8 cellular contexts compared by ENCODE assay signal in the genomic region with DNA sequence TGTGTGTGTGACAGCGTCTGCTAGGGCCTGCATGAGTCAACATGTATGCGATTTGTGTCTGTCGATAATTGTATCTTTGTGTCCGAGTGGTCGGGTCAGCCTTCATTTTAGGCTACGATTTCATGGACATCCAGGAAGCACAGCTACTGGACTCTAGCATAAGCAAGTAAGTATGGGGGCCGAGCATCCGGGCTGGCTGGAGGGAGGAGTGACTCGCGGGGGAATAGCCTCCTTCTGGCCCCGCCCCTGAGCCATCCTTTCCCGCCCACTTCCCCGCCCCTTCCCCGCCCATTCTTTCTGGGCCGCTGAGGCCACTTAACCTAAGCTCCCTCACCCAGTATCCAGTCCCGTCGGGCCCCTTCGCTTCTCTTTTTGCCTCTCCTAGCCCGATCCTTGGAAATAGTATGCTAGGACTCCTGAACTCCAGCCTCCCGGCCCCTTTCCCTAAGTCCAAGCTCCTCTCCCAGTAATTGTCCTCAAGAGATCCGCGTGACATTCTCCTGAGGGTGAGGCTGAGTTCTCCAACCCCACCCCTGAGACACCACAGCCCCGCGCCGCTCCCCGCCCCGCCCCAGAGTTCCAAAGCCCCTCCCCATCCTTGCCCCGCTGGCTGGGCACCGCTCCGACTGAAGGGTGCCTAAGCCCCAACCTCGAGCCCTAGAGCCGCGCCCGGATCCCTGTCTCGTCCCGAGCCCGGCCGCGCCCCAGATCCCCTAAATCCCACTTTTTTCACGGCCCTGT. TPM values are rescaled to one million over a fixed set of nuclear protein-coding genes. Genes with fewer than 3 reads are reported as not detected.
A peak's percentile ranks its signal among the peaks of the same experiment; 100 is the strongest.
DNase-seq lines count a peak whose midpoint lies in the region; ATAC-seq, FAIRE-seq and TF ChIP-seq lines count a peak whose summit lies in the region.

No MANE protein-coding gene starts in this region.

- H4K20me1 ChIP-seq in mammary epithelial cell (ENCODE audit: insufficient read depth, low read length) = no peaks in the 10 kb centered on the region

- H2AFZ ChIP-seq in mammary epithelial cell (ENCODE audit: low read depth, low read length) = peak overlapping the region; percentile 90

- H3K4me2 ChIP-seq in mammary epithelial cell (ENCODE audit: insufficient read depth, low read depth, low read length) = peak overlapping the region; percentile 74

- H3K27me3 ChIP-seq in mammary epithelial cell (ENCODE audit: insufficient read depth, low read length) (no peaks in the 10 kb centered on the region), small intestine (ENCODE audit: control insufficient read depth in 2 of 2, insufficient read depth in 2 of 2, low read length in 2 of 2) (no peaks in the 10 kb centered on the region)

- no TSS peak for BruUV-seq in mammary epithelial cell (replicated peaks; lab: Mats Ljungman, UMichigan)

- no peak for TF ChIP-seq CTCF in WI38 (IDR thresholded peaks at IDR 0.05; ENCODE audit: low read depth, low read length)
- no peak for TF ChIP-seq CTCF in mammary epithelial cell (conservative IDR thresholded peaks at IDR 0.05 in 1 of 2, IDR thresholded peaks at IDR 0.05 in 1 of 2; ENCODE audit: extremely low read depth in 1 of 2, insufficient read depth in 1 of 2, low read depth in 1 of 2, low read length in 2 of 2)

- H3K36me3 ChIP-seq in mammary epithelial cell (ENCODE audit: insufficient read depth, low read length) (peaks cover 2% of the 10 kb centered on the region), small intestine (ENCODE audit: control insufficient read depth in 2 of 2, insufficient read depth in 2 of 2, low read length in 2 of 2) (no peaks in the 10 kb centered on the region)

- in situ Hi-C loops in mammary epithelial cell (cut with MboI; ENCODE audit: low sequenced_read_pairs in 2 of 2) = no loop called here

- H3K9me3 ChIP-seq in mammary epithelial cell (replicated peaks; ENCODE audit: insufficient read depth, low read length) (no peaks in the 10 kb centered on the region), small intestine (ENCODE audit: control insufficient read depth, low read depth) (no peaks in the 10 kb centered on the region)

- ATAC-seq in HG02938 (IDR thresholded peaks at IDR 0.05; ENCODE audit: unreplicated experiment) = no peak

- dilution Hi-C loops in mammary epithelial cell (cut with HindIII; ENCODE audit: low sequenced_read_pairs) = no loop called here

- peak overlapping the region; percentile 61 for H3K4me3 ChIP-seq in WI38 (ENCODE audit: low read depth, low read length)
- H3K4me3 ChIP-seq in mammary epithelial cell (replicated peaks in 1 of 3; ENCODE audit: insufficient read depth in 1 of 3, low read depth in 2 of 3, low read length in 3 of 3) = peak overlapping the region; percentile 68 to 86 (median 85)
- H3K4me3 ChIP-seq in small intestine (ENCODE audit: low read depth in 1 of 2, low read length in 2 of 2) = peak overlapping the region; percentile 55 to 67

- intact Hi-C loops in mammary epithelial cell (cut with micrococcal nuclease) = loop anchor here (1.0 to 5.0 kb wide), 4 partner anchors 22 to 43 kb away; a partner anchor contains a TSS

- peak overlapping the region; percentile 89 for H3K9ac ChIP-seq in mammary epithelial cell (ENCODE audit: insufficient read depth, low read length)

- CTCF ChIA-PET in HEK293T (lab: Yijun Ruan, JAX) = interaction anchor here (0.5 to 3.8 kb wide), 9 partner anchors 8 to 354 kb away, joined by 3 to 25 read pairs (median 3); a partner anchor contains a TSS
- CTCF ChIA-PET in mammary epithelial cell (lab: Charles Lee; ENCODE audit: low non-redundant PET) = interaction anchor here (0.5 to 2.2 kb wide), 11 partner anchors 10 to 450 kb away, joined by 3 to 29 read pairs (median 7); a partner anchor contains a TSS

- H3K4me1 ChIP-seq in mammary epithelial cell (ENCODE audit: insufficient read depth, low read length) (peaks cover 18% of the 10 kb centered on the region), small intestine (ENCODE audit: control insufficient read depth in 2 of 2, insufficient read depth in 1 of 2, low read depth in 1 of 2, low read length in 1 of 2) (peaks cover 0 to 4% of the 10 kb centered on the region in 2 donors)

- peaks cover 14% of the 10 kb centered on the region for H3K79me2 ChIP-seq in mammary epithelial cell (ENCODE audit: insufficient read depth, low read length)

- POLR2A ChIA-PET in HEK293T (lab: Yijun Ruan, JAX) = interaction anchor here (0.5 to 4.0 kb wide), 22 partner anchors 9 to 380 kb away, joined by 3 to 26 read pairs (median 5); a partner anchor contains a TSS

- H3K27ac ChIP-seq in mammary epithelial cell (ENCODE audit: insufficient read depth, low read depth, low read length) (peak overlapping the region; percentile 90), small intestine (ENCODE audit: low read depth in 1 of 2, low read length in 1 of 2) (peak overlapping the region in 1 of 2 donors; percentile 89)

- no peak for FAIRE-seq in small intestine (lab: Jason Lieb, UNC)

- DNase-seq in DMS114 treated with DMSO at 0.1 percent for 48 hours (lab: John Stamatoyannopoulos, UW; ENCODE audit: unreplicated experiment) = peak; percentile 78
- peak; percentile 90 for DNase-seq in HEK293T (ENCODE audit: extremely low spot score)
- DNase-seq in NCI-H2196 (lab: John Stamatoyannopoulos, UW; ENCODE audit: unreplicated experiment) = peak; percentile 86
- peak; percentile 89 for DNase-seq in mammary epithelial cell
- DNase-seq in inferior parietal cortex (ENCODE audit: extremely low spot score) = peak; percentile 68
- peak; percentile 82 for DNase-seq in small intestine

- WGBS in mammary epithelial cell (ENCODE audit: low coverage, missing lambda C conversion rate) = 2% methylated on average over 10 of the region's 40 CpGs
- 2 to 4% (median 3%) methylated on average over 40 of the region's 40 CpGs for WGBS in small intestine, 3 donors

TF ChIP-seq in HEK293T, 16 proteins besides CTCF, POLR2A, EP300 and RAD21:
- TF ChIP-seq SP1 (IDR thresholded peaks at IDR 0.05) (peak; percentile 83), FOXK2 (IDR thresholded peaks at IDR 0.05) (no peak)
TF ChIP-seq in HEK293T: peak in this region for 1.

RNA-seq across cellular contexts. Expression of a gene that starts 1.2 kb away (rescaled TPM):
- total RNA-seq in mammary epithelial cell = 10 to 100 TPM; 38.8 to 46.1 TPM
- 22.5 TPM for polyA plus RNA-seq in mammary epithelial cell
- 20.7 TPM for polyA minus RNA-seq in mammary epithelial cell
- polyA plus RNA-seq in small intestine = 10 to 100 TPM in 1 of 3 donors, 1 to 10 TPM in 2; 1.6 to 19.4 (median 5.1) TPM

RNA-seq across cellular contexts. Expression of a gene that starts 9.1 kb away (rescaled TPM):
- total RNA-seq in mammary epithelial cell = not detected
- polyA plus RNA-seq in mammary epithelial cell (not detected), small intestine (1 to 10 TPM in 2 of 3 donors, under 1 TPM in 1; 0.89 to 3.6 (median 1.6) TPM)
- not detected for polyA minus RNA-seq in mammary epithelial cell

RNA-seq across cellular contexts. Expression of a gene that starts 17.6 kb away (rescaled TPM):
- 1 to 10 TPM; 1.7 to 2.7 TPM for total RNA-seq in mammary epithelial cell
- polyA plus RNA-seq in mammary epithelial cell (1.4 TPM), small intestine (under 1 TPM in 1 of 3 donors, not detected in 2; 0.04 TPM)
- polyA minus RNA-seq in mammary epithelial cell = 8.2 TPM

RNA-seq across cellular contexts. Expression of a gene that starts 23.7 kb away (rescaled TPM):
- 10 to 100 TPM; 63.3 to 91.8 TPM for total RNA-seq in mammary epithelial cell
- polyA plus RNA-seq in mammary epithelial cell (33.0 TPM), small intestine (1 to 10 TPM; 2.5 to 9.5 (median 5.2) TPM)
- 14.8 TPM for polyA minus RNA-seq in mammary epithelial cell

RNA-seq across cellular contexts. Expression of a gene that starts 26.9 kb away (rescaled TPM):
- 1 to 10 TPM in 1 of 2 donors, under 1 TPM in 1; 0.50 to 2.3 TPM for total RNA-seq in mammary epithelial cell
- polyA plus RNA-seq in mammary epithelial cell (3.1 TPM), small intestine (under 1 TPM in 1 of 3 donors, not detected in 2; 0.36 TPM)
- not detected for polyA minus RNA-seq in mammary epithelial cell
